Comparison of ENCODE assay signal across 15 cellular contexts in the genomic region with DNA sequence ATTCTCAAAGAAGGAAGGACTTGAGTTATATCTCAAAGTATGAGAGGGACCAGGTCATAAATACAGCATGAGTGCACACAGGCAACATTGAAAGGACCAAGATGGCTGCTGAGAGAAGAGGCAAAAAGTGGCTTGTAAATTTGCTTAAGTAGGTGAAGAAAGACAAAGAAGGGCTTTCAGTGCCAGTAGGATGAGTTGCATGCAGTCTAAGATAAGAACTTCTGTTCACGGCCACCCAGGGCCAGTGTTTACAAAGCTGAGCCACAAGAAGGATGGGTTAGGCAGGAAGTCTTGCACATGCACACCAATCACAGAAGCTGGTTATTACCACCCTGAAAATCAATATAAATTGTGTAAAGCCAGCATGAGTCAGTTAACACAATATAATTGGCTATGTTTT. TPM values are rescaled to one million over a fixed set of nuclear protein-coding genes. Genes with fewer than 3 reads are reported as not detected.
DNase-seq lines count a peak whose midpoint lies in the region; ATAC-seq and TF ChIP-seq lines count a peak whose summit lies in the region.
"Had no signal": no experiment of that assay in that cellular context is flagged by ENCODE, and none has a peak within 500 bp of the region (broad histone marks: within the 10 kb centered on the region; RNA-seq: fewer than 3 reads in every experiment).

No MANE protein-coding gene starts in this region.

- intact Hi-C loops in activated CD4-positive, alpha-beta T cell treated with anti-CD3 and anti-CD28 coated beads, Interleukin-2, amount 10 ng/mL, durations not matched to agents 24 days and 14 days (cut with micrococcal nuclease), result no loop called here
- intact Hi-C loops in activated naive CD4-positive, alpha-beta T cell treated with anti-CD3 and anti-CD28 coated beads for 36 hours (cut with micrococcal nuclease), result no loop called here

- TF ChIP-seq CTCF in HEK293 (tag by site-specific recombination; IDR thresholded peaks at IDR 0.05), result no peak
- no peak for TF ChIP-seq CTCF in brain microvascular endothelial cell (IDR thresholded peaks at IDR 0.05; ENCODE audit: low read depth, low read length, missing control alignments)

- H3K36me3 ChIP-seq in HEK293 (ENCODE audit: control insufficient read depth in 2 of 2, insufficient read depth in 1 of 2, low read length in 2 of 2) (no peaks in the 10 kb centered on the region), brain microvascular endothelial cell (replicated peaks) (no peaks in the 10 kb centered on the region)
- H3K36me3 ChIP-seq: adrenal gland; BLaER1 treated with 17β-estradiol and CSF1 and Interleukin-3, amounts not matched to agents 10 nM and 100 nM had no signal

- ATAC-seq in GM21390 (IDR thresholded peaks at IDR 0.05; ENCODE audit: unreplicated experiment), result no peak
- ATAC-seq: activated CD8-positive, alpha-beta memory T cell treated with anti-CD3 and anti-CD28 coated beads, Interleukin-2, amount 10 ng/mL, durations not matched to agents 7 days and 5 days had no signal

- CTCF ChIA-PET in HEK293 (lab: Yijun Ruan, JAX), result interaction anchor here (0.6 to 1.4 kb wide), 3 partner anchors 11 to 686 kb away, joined by 3 to 5 read pairs (median 5); no protein-coding TSS in a partner anchor
- CTCF ChIA-PET in activated naive CD4-positive, alpha-beta T cell treated with anti-CD3 and anti-CD28 coated beads for 36 hours (lab: Charles Lee), result interaction anchor here (0.8 to 2.0 kb wide), 2 partner anchors 9 to 107 kb away, joined by 3 to 8 read pairs; no protein-coding TSS in a partner anchor

- in situ Hi-C loops in brain microvascular endothelial cell (cut with HindIII; ENCODE audit: low pct_ligation_motif_present, low sequenced_read_pairs), result no loop called here

- H3K27me3 Mint-ChIP-seq in activated CD4-positive, alpha-beta T cell treated with anti-CD3 and anti-CD28 coated beads, Interleukin-2, amount 10 ng/mL, durations not matched to agents 24 days and 14 days, result no peaks in the 10 kb centered on the region
- no peaks in the 10 kb centered on the region for H3K27me3 Mint-ChIP-seq in activated naive CD4-positive, alpha-beta T cell treated with anti-CD3 and anti-CD28 coated beads for 36 hours (ENCODE audit: low read depth)
- H3K27me3 Mint-ChIP-seq: activated CD8-positive, alpha-beta memory T cell treated with anti-CD3 and anti-CD28 coated beads, Interleukin-2, amount 10 ng/mL, durations not matched to agents 7 days and 5 days had no signal

- H3K27me3 ChIP-seq in brain microvascular endothelial cell (replicated peaks), result no peaks in the 10 kb centered on the region
- H3K27me3 ChIP-seq: adrenal gland; BLaER1 treated with 17β-estradiol and CSF1 and Interleukin-3, amounts not matched to agents 10 nM and 100 nM had no signal

- no peak overlapping the region for H3K4me3 Mint-ChIP-seq in activated CD4-positive, alpha-beta T cell treated with anti-CD3 and anti-CD28 coated beads, Interleukin-2, amount 10 ng/mL, durations not matched to agents 24 days and 14 days
- no peak overlapping the region for H3K4me3 Mint-ChIP-seq in activated naive CD4-positive, alpha-beta T cell treated with anti-CD3 and anti-CD28 coated beads for 36 hours
- H3K4me3 Mint-ChIP-seq: activated CD8-positive, alpha-beta memory T cell treated with anti-CD3 and anti-CD28 coated beads, Interleukin-2, amount 10 ng/mL, durations not matched to agents 7 days and 5 days; HFFc6; nephron; T-helper 2 cell treated with Interferon-gamma antibody and Interleukin-4, amounts not matched to agents 5 μg/mL and 100 μg/mL, for 36 hours had no signal

- no peaks in the 10 kb centered on the region for H3K4me1 ChIP-seq in HEK293 (ENCODE audit: control insufficient read depth, insufficient read depth, low read length)
- H3K4me1 ChIP-seq: adrenal gland had no signal

- H3K4me3 ChIP-seq in HEK293 (ENCODE audit: low read depth, low read length) (no peak overlapping the region), brain microvascular endothelial cell (ENCODE audit: low read depth, low read length) (no peak overlapping the region)
- H3K4me3 ChIP-seq: adrenal gland; BLaER1 treated with 17β-estradiol and CSF1 and Interleukin-3, amounts not matched to agents 10 nM and 100 nM had no signal

- peaks cover 17% of the 10 kb centered on the region for H3K9me3 Mint-ChIP-seq in activated CD4-positive, alpha-beta T cell treated with anti-CD3 and anti-CD28 coated beads, Interleukin-2, amount 10 ng/mL, durations not matched to agents 24 days and 14 days
- peaks cover 10% of the 10 kb centered on the region for H3K9me3 Mint-ChIP-seq in activated naive CD4-positive, alpha-beta T cell treated with anti-CD3 and anti-CD28 coated beads for 36 hours
- H3K9me3 Mint-ChIP-seq: nephron had no signal

- POLR2A ChIA-PET in HEK293 (lab: Yijun Ruan, JAX), result no interaction called here

- H3K27ac Mint-ChIP-seq in activated CD4-positive, alpha-beta T cell treated with anti-CD3 and anti-CD28 coated beads, Interleukin-2, amount 10 ng/mL, durations not matched to agents 24 days and 14 days, result no peak overlapping the region
- no peak overlapping the region for H3K27ac Mint-ChIP-seq in activated naive CD4-positive, alpha-beta T cell treated with anti-CD3 and anti-CD28 coated beads for 36 hours
- H3K27ac Mint-ChIP-seq: activated CD8-positive, alpha-beta memory T cell treated with anti-CD3 and anti-CD28 coated beads, Interleukin-2, amount 10 ng/mL, durations not matched to agents 7 days and 5 days; HFFc6; nephron; T-helper 2 cell treated with Interferon-gamma antibody and Interleukin-4, amounts not matched to agents 5 μg/mL and 100 μg/mL, for 36 hours had no signal

- H3K4me1 Mint-ChIP-seq in activated CD4-positive, alpha-beta T cell treated with anti-CD3 and anti-CD28 coated beads, Interleukin-2, amount 10 ng/mL, durations not matched to agents 24 days and 14 days, result peaks cover 5% of the 10 kb centered on the region
- peaks cover 4% of the 10 kb centered on the region for H3K4me1 Mint-ChIP-seq in activated naive CD4-positive, alpha-beta T cell treated with anti-CD3 and anti-CD28 coated beads for 36 hours (ENCODE audit: low read depth)
- H3K4me1 Mint-ChIP-seq: nephron had no signal

- no peak overlapping the region for H3K27ac ChIP-seq in HEK293 (ENCODE audit: extremely low read depth, low read depth, low read length)
- H3K27ac ChIP-seq in brain microvascular endothelial cell, result no peak overlapping the region
- H3K27ac ChIP-seq: adrenal gland; BLaER1 treated with 17β-estradiol and CSF1 and Interleukin-3, amounts not matched to agents 10 nM and 100 nM had no signal

- H3K36me3 Mint-ChIP-seq in activated CD4-positive, alpha-beta T cell treated with anti-CD3 and anti-CD28 coated beads, Interleukin-2, amount 10 ng/mL, durations not matched to agents 24 days and 14 days (ENCODE audit: low read depth), result no peaks in the 10 kb centered on the region
- no peaks in the 10 kb centered on the region for H3K36me3 Mint-ChIP-seq in activated naive CD4-positive, alpha-beta T cell treated with anti-CD3 and anti-CD28 coated beads for 36 hours (ENCODE audit: low read depth)
- H3K36me3 Mint-ChIP-seq: activated CD8-positive, alpha-beta memory T cell treated with anti-CD3 and anti-CD28 coated beads, Interleukin-2, amount 10 ng/mL, durations not matched to agents 7 days and 5 days had no signal

- DNase-seq in NOMO-1 treated with DMSO at 0.1 percent for 48 hours (lab: John Stamatoyannopoulos, UW; ENCODE audit: unreplicated experiment) (peak; percentile 95), brain microvascular endothelial cell (peak; percentile 59), mucosa of gallbladder (ENCODE audit: low spot score) (peak; percentile 75), globus pallidus (ENCODE audit: low spot score) (no peak)
- DNase-seq in activated CD4-positive, alpha-beta T cell treated with anti-CD3 and anti-CD28 coated beads, Interleukin-2, amount 10 ng/mL, durations not matched to agents 24 days and 14 days, result no peak
- no peak for DNase-seq in activated naive CD4-positive, alpha-beta T cell treated with anti-CD3 and anti-CD28 coated beads for 36 hours
- DNase-seq: activated CD8-positive, alpha-beta memory T cell treated with anti-CD3 and anti-CD28 coated beads, Interleukin-2, amount 10 ng/mL, durations not matched to agents 7 days and 5 days; adrenal gland; HFFc6; substantia nigra had no signal

- no peaks in the 10 kb centered on the region for H3K9me3 ChIP-seq in HEK293 (ENCODE audit: control insufficient read depth, insufficient read depth, low read depth, low read length)
- H3K9me3 ChIP-seq: adrenal gland had no signal

TF ChIP-seq in HEK293, 187 proteins besides CTCF, POLR2A, EP300 and RAD21 (continues in another document):
- TF ChIP-seq SP7 (tag by site-specific recombination; IDR thresholded peaks at IDR 0.05), result 0 out of 2 replicates have a peak, but pooled peaks have one; percentile 18
- TF ChIP-seq, protein P1, sequence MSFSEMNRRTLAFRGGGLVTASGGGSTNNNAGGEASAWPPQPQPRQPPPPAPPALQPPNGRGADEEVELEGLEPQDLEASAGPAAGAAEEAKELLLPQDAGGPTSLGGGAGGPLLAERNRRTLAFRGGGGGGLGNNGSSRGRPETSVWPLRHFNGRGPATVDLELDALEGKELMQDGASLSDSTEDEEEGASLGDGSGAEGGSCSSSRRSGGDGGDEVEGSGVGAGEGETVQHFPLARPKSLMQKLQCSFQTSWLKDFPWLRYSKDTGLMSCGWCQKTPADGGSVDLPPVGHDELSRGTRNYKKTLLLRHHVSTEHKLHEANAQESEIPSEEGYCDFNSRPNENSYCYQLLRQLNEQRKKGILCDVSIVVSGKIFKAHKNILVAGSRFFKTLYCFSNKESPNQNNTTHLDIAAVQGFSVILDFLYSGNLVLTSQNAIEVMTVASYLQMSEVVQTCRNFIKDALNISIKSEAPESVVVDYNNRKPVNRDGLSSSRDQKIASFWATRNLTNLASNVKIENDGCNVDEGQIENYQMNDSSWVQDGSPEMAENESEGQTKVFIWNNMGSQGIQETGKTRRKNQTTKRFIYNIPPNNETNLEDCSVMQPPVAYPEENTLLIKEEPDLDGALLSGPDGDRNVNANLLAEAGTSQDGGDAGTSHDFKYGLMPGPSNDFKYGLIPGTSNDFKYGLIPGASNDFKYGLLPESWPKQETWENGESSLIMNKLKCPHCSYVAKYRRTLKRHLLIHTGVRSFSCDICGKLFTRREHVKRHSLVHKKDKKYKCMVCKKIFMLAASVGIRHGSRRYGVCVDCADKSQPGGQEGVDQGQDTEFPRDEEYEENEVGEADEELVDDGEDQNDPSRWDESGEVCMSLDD (tag by site-specific recombination; IDR thresholded peaks at IDR 0.05), result no peak

RNA-seq across cellular contexts. Expression of a gene that starts 3.1 kb away (rescaled TPM):
- 0.23 TPM for total RNA-seq in mucosa of gallbladder
- not detected in 2 replicates for total RNA-seq in activated CD4-positive, alpha-beta T cell treated with anti-CD3 and anti-CD28 coated beads, Interleukin-2, amount 10 ng/mL, durations not matched to agents 24 days and 14 days
- total RNA-seq in activated naive CD4-positive, alpha-beta T cell treated with anti-CD3 and anti-CD28 coated beads for 36 hours, result not detected
- total RNA-seq: activated CD8-positive, alpha-beta memory T cell treated with anti-CD3 and anti-CD28 coated beads, Interleukin-2, amount 10 ng/mL, durations not matched to agents 7 days and 5 days had no signal

RNA-seq across cellular contexts. Expression of a gene that starts 35.1 kb away (rescaled TPM):
- total RNA-seq in mucosa of gallbladder, result 2.0 TPM
- total RNA-seq in activated CD4-positive, alpha-beta T cell treated with anti-CD3 and anti-CD28 coated beads, Interleukin-2, amount 10 ng/mL, durations not matched to agents 24 days and 14 days, result 4.5 and 5.2 TPM in 2 replicates
- 1 to 10 TPM; 2.0 to 2.6 TPM for total RNA-seq in activated naive CD4-positive, alpha-beta T cell treated with anti-CD3 and anti-CD28 coated beads for 36 hours
- total RNA-seq: activated CD8-positive, alpha-beta memory T cell treated with anti-CD3 and anti-CD28 coated beads, Interleukin-2, amount 10 ng/mL, durations not matched to agents 7 days and 5 days; HFFc6 had no signal

Comparison
In these comparisons a context has a peak if more than half of its experiments do, and no peak if none do; other contexts are left out.
1. DNase-seq: peak in NOMO-1 treated with DMSO at 0.1 percent for 48 hours (single experiment), brain microvascular endothelial cell (single experiment) and mucosa of gallbladder (single experiment); none in activated CD4-positive, alpha-beta T cell treated with anti-CD3 and anti-CD28 coated beads, Interleukin-2, amount 10 ng/mL, durations not matched to agents 24 days and 14 days (single experiment), activated naive CD4-positive, alpha-beta T cell treated with anti-CD3 and anti-CD28 coated beads for 36 hours (single experiment) and globus pallidus (single experiment).